In the genomic region with DNA sequence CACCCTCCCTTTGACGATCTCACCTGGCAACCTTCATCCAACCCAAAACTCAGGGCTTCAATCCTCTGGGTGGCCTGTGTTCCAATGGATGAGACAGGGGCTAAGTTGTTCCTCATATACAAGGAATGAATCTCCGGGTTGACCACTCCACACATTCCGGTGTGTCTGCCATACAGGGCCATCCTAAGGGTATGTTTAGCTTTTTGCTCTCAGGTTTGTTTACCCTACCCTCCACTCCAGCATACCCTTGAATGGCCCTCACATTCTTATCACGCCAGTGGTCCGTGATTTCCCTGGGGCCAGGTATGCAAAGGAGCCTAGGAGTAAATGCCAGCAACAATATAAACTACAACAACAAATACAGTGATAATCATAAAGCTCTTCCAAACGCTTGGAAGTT, we compare ENCODE assay signal across 21 cellular contexts. TPM values are rescaled to one million over a fixed set of nuclear protein-coding genes. Genes with fewer than 3 reads are reported as not detected.
"Had no signal": no experiment of that assay in that cellular context is flagged by ENCODE, and none has a peak within 500 bp of the region (broad histone marks: within the 10 kb centered on the region; RNA-seq: fewer than 3 reads in every experiment).

No MANE protein-coding gene starts in this region.

- H3K79me2 ChIP-seq: parathyroid adenoma had no signal

- H3K36me3 ChIP-seq: neural progenitor cell, ovary, right lobe of liver, sigmoid colon, stomach, thoracic aorta, thyroid gland, tibial nerve, upper lobe of right lung, vagina had no signal

- H3K9ac ChIP-seq: neural progenitor cell, parathyroid adenoma had no signal

- H3K27me3 ChIP-seq: neural progenitor cell, ovary, right lobe of liver, sigmoid colon, stomach, thyroid gland, tibial nerve, upper lobe of right lung, vagina had no signal

- H3K4me2 ChIP-seq: neural progenitor cell had no signal

- H3K4me3 ChIP-seq: neural progenitor cell, ovary, psoas muscle, right lobe of liver, sigmoid colon, stomach, thoracic aorta, thyroid gland, tibial nerve, upper lobe of right lung, vagina had no signal

- H3K27ac ChIP-seq: neural progenitor cell, ovary, parathyroid adenoma, psoas muscle, right lobe of liver, sigmoid colon, stomach, thoracic aorta, thyroid gland, tibial nerve, upper lobe of right lung, vagina had no signal

- DNase-seq: natural killer cell; occipital lobe; ovary; psoas muscle; right lobe of liver; sigmoid colon; small intestine; stimulated activated CD4-positive, alpha-beta T cell treated with anti-CD3 and anti-CD28 coated beads, Interleukin-15, amount 100 ng/mL, for 24 hours; stimulated activated CD4-positive, alpha-beta T cell treated with anti-CD3 and anti-CD28 coated beads, Interleukin-2, amount 100 ng/mL, for 24 hours; stimulated activated CD4-positive, alpha-beta T cell treated with anti-CD3 and anti-CD28 coated beads, Interleukin-2, amount 100 ng/mL, for 48 hours; stimulated activated CD4-positive, alpha-beta T cell treated with anti-CD3 and anti-CD28 coated beads, Interleukin-4, amount 100 ng/mL, for 24 hours; stimulated activated naive B cell treated with anti-CD40 and anti-IgM and Interleukin-4, amounts not matched to agents 10 μg/mL and 1 μg/mL and 100 μg/mL, for 72 hours; stimulated activated naive CD4-positive, alpha-beta T cell treated with Interleukin-2 at 50 U/mL for 16 hours; stomach; thyroid gland had no signal

- H3K4me1 ChIP-seq: neural progenitor cell, parathyroid adenoma, psoas muscle, right lobe of liver, sigmoid colon, stomach, thyroid gland, tibial nerve, upper lobe of right lung, vagina had no signal

RNA-seq across cellular contexts. Expression of gene VGLL3, which starts 45.7 kb away (rescaled TPM):
- total RNA-seq: natural killer cell had no signal
